In the genomic region with DNA sequence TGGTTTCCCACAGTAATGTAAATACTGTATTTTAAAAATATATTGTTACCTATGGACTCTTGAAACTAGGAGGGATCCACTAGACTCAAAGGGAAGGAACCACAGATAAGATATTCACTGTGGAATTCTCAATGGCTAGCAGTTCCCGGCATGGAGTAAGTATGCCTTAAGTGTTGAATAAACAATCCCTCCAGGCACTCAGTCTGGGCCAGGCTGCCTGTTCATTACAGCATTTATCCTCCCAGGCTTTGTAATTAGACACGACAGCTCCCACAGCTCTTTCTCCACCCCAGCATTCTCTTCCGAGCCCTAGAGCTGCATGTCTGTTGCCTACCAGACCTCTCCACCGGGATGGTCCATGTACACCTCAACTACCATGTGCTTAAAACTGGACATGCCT, we compare ENCODE assay signal across 14 cellular contexts. TPM values are rescaled to one million over a fixed set of nuclear protein-coding genes. Genes with fewer than 3 reads are reported as not detected.
DNase-seq lines count a peak whose midpoint lies in the region; ATAC-seq and TF ChIP-seq lines count a peak whose summit lies in the region.
"Had no signal": no experiment of that assay in that cellular context is flagged by ENCODE, and none has a peak within 500 bp of the region (broad histone marks: within the 10 kb centered on the region; RNA-seq: fewer than 3 reads in every experiment).

No MANE protein-coding gene starts in this region.

- H3K4me1 Mint-ChIP-seq in WTC11 (peaks cover 5% of the 10 kb centered on the region), osteocyte (ENCODE audit: unreplicated experiment) (peaks cover 27% of the 10 kb centered on the region)
- no peaks in the 10 kb centered on the region for H3K4me1 Mint-ChIP-seq in activated CD8-positive, alpha-beta memory T cell treated with anti-CD3 and anti-CD28 coated beads, Interleukin-2, amount 10 ng/mL, durations not matched to agents 7 days and 5 days
- H3K4me1 Mint-ChIP-seq: stimulated activated effector memory CD8-positive, alpha-beta T cell treated with anti-CD3 and anti-CD28 coated beads, Interleukin-12 subunit alpha, Interleukin-12 subunit beta, amount 100 ng/mL, for 72 hours had no signal

- TF ChIP-seq CTCF in WTC11 (IDR thresholded peaks at IDR 0.05) (no peak), osteocyte (IDR thresholded peaks at IDR 0.05) (no peak)

- no peaks in the 10 kb centered on the region; the same call in 1 of the 2 replicates for H3K27me3 ChIP-seq in H7 (ENCODE audit: control insufficient read depth, insufficient read depth, low read length)
- H3K27me3 ChIP-seq: upper lobe of left lung had no signal

- POLR2A ChIA-PET in WTC11 (lab: Charles Lee), result no interaction called here

- H3K4me3 ChIP-seq in H7 (ENCODE audit: insufficient read depth, low read depth, low read length), result no peak overlapping the region
- H3K4me3 ChIP-seq: upper lobe of left lung had no signal

- H3K27me3 Mint-ChIP-seq in WTC11 (ENCODE audit: low read depth) (peaks cover 25% of the 10 kb centered on the region), osteocyte (ENCODE audit: unreplicated experiment) (peaks cover 53% of the 10 kb centered on the region)
- peaks cover 9% of the 10 kb centered on the region for H3K27me3 Mint-ChIP-seq in activated CD8-positive, alpha-beta memory T cell treated with anti-CD3 and anti-CD28 coated beads, Interleukin-2, amount 10 ng/mL, durations not matched to agents 7 days and 5 days

- no peak overlapping the region for H3K27ac Mint-ChIP-seq in WTC11
- peak overlapping the region; percentile 80 for H3K27ac Mint-ChIP-seq in osteocyte (ENCODE audit: unreplicated experiment)
- no peak overlapping the region for H3K27ac Mint-ChIP-seq in activated CD8-positive, alpha-beta memory T cell treated with anti-CD3 and anti-CD28 coated beads, Interleukin-2, amount 10 ng/mL, durations not matched to agents 7 days and 5 days
- H3K27ac Mint-ChIP-seq: stimulated activated effector memory CD8-positive, alpha-beta T cell treated with anti-CD3 and anti-CD28 coated beads, Interleukin-12 subunit alpha, Interleukin-12 subunit beta, amount 100 ng/mL, for 72 hours had no signal

- H3K36me3 ChIP-seq in H7 (replicated peaks; ENCODE audit: control insufficient read depth, insufficient read depth, low read length), result no peaks in the 10 kb centered on the region
- H3K36me3 ChIP-seq: upper lobe of left lung had no signal

- H3K4me3 Mint-ChIP-seq in WTC11 (no peak overlapping the region), osteocyte (ENCODE audit: unreplicated experiment) (no peak overlapping the region)
- H3K4me3 Mint-ChIP-seq in activated CD8-positive, alpha-beta memory T cell treated with anti-CD3 and anti-CD28 coated beads, Interleukin-2, amount 10 ng/mL, durations not matched to agents 7 days and 5 days, result no peak overlapping the region
- H3K4me3 Mint-ChIP-seq: stimulated activated effector memory CD8-positive, alpha-beta T cell treated with anti-CD3 and anti-CD28 coated beads, Interleukin-12 subunit alpha, Interleukin-12 subunit beta, amount 100 ng/mL, for 72 hours had no signal

- CTCF ChIA-PET in WTC11 (lab: Charles Lee), result no interaction called here
- CTCF ChIA-PET in activated CD8-positive, alpha-beta memory T cell treated with anti-CD3 and anti-CD28 coated beads, Interleukin-2, amount 10 ng/mL, durations not matched to agents 7 days and 5 days (lab: Charles Lee), result no interaction called here

- DNase-seq in DMS 273 (lab: John Stamatoyannopoulos, UW; ENCODE audit: unreplicated experiment) (peak; percentile 12), DMS 273 treated with DMSO at 0.1 percent for 48 hours (lab: John Stamatoyannopoulos, UW) (no peak), NCI-H2107 (lab: John Stamatoyannopoulos, UW) (peak; percentile 58), WTC11 (ENCODE audit: low spot score) (no peak), osteocyte (ENCODE audit: extremely low spot score, unreplicated experiment) (no peak), NOMO-1 treated with dmso at 0.1 percent for 144 hours (lab: John Stamatoyannopoulos, UW; ENCODE audit: unreplicated experiment) (no peak), H7 (no peak)
- DNase-seq in activated CD8-positive, alpha-beta memory T cell treated with anti-CD3 and anti-CD28 coated beads, Interleukin-2, amount 10 ng/mL, durations not matched to agents 7 days and 5 days, result no peak
- DNase-seq: activated gamma-delta T cell, C1 segment of cervical spinal cord, mammary epithelial cell, MV-4-11 had no signal

- peaks cover 26% of the 10 kb centered on the region for H3K9me3 Mint-ChIP-seq in WTC11
- H3K9me3 Mint-ChIP-seq in osteocyte (ENCODE audit: unreplicated experiment), result peaks cover 2% of the 10 kb centered on the region
- H3K9me3 Mint-ChIP-seq in activated CD8-positive, alpha-beta memory T cell treated with anti-CD3 and anti-CD28 coated beads, Interleukin-2, amount 10 ng/mL, durations not matched to agents 7 days and 5 days (ENCODE audit: low read depth), result peaks cover 1% of the 10 kb centered on the region

- H3K36me3 Mint-ChIP-seq in WTC11 (peaks cover 8% of the 10 kb centered on the region), osteocyte (ENCODE audit: unreplicated experiment) (no peaks in the 10 kb centered on the region)
- H3K36me3 Mint-ChIP-seq in activated CD8-positive, alpha-beta memory T cell treated with anti-CD3 and anti-CD28 coated beads, Interleukin-2, amount 10 ng/mL, durations not matched to agents 7 days and 5 days, result no peaks in the 10 kb centered on the region
- H3K36me3 Mint-ChIP-seq: stimulated activated effector memory CD8-positive, alpha-beta T cell treated with anti-CD3 and anti-CD28 coated beads, Interleukin-12 subunit alpha, Interleukin-12 subunit beta, amount 100 ng/mL, for 72 hours had no signal

- peak; percentile 95 for ATAC-seq in WTC11
- ATAC-seq in activated CD8-positive, alpha-beta memory T cell treated with anti-CD3 and anti-CD28 coated beads, Interleukin-2, amount 10 ng/mL, durations not matched to agents 7 days and 5 days, result no peak
- ATAC-seq: stimulated activated effector memory CD8-positive, alpha-beta T cell treated with anti-CD3 and anti-CD28 coated beads, Interleukin-12 subunit alpha, Interleukin-12 subunit beta, amount 100 ng/mL, for 72 hours had no signal

TF ChIP-seq in WTC11, 78 proteins besides CTCF, POLR2A, EP300 and RAD21:
- TF ChIP-seq, protein P1, sequence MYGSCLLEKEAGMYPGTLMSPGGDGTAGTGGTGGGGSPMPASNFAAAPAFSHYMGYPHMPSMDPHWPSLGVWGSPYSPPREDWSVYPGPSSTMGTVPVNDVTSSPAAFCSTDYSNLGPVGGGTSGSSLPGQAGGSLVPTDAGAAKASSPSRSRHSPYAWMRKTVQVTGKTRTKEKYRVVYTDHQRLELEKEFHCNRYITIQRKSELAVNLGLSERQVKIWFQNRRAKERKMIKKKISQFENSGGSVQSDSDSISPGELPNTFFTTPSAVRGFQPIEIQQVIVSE (CRISPR knock-in tag; IDR thresholded peaks at IDR 0.05; ENCODE audit: borderline replicate concordance), result no peak
- TF ChIP-seq TEAD1 (CRISPR knock-in tag; IDR thresholded peaks at IDR 0.05) (no peak), NFATC4 (CRISPR knock-in tag; IDR thresholded peaks at IDR 0.05) (no peak), JUN (CRISPR knock-in tag; IDR thresholded peaks at IDR 0.05) (no peak), NFYB (CRISPR knock-in tag; conservative IDR thresholded peaks at IDR 0.05; ENCODE audit: low read depth) (no peak), ZNF416 (CRISPR knock-in tag; IDR thresholded peaks at IDR 0.05) (no peak), TP53 (CRISPR knock-in tag; IDR thresholded peaks at IDR 0.05) (no peak)
- TF ChIP-seq, protein P2, sequence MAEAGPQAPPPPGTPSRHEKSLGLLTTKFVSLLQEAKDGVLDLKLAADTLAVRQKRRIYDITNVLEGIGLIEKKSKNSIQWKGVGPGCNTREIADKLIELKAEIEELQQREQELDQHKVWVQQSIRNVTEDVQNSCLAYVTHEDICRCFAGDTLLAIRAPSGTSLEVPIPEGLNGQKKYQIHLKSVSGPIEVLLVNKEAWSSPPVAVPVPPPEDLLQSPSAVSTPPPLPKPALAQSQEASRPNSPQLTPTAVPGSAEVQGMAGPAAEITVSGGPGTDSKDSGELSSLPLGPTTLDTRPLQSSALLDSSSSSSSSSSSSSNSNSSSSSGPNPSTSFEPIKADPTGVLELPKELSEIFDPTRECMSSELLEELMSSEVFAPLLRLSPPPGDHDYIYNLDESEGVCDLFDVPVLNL (CRISPR knock-in tag; IDR thresholded peaks at IDR 0.05; ENCODE audit: borderline replicate concordance, low read depth), result no peak
- TF ChIP-seq, protein P3, sequence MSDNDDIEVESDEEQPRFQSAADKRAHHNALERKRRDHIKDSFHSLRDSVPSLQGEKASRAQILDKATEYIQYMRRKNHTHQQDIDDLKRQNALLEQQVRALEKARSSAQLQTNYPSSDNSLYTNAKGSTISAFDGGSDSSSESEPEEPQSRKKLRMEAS (CRISPR knock-in tag; IDR thresholded peaks at IDR 0.05), result no peak

RNA-seq across cellular contexts. Expression of gene C14orf132, which starts 22.4 kb away (rescaled TPM):
- total RNA-seq in WTC11 (2021), result 14.1 to 17.6 TPM (median 16.0 TPM) in 3 replicates
- 84.8 and 86.9 TPM in 2 replicates for total RNA-seq in osteocyte
- total RNA-seq in activated CD8-positive, alpha-beta memory T cell treated with anti-CD3 and anti-CD28 coated beads, Interleukin-2, amount 10 ng/mL, durations not matched to agents 7 days and 5 days, result under 1 TPM; 0.20 to 0.33 TPM
- 12.1 and 12.5 TPM in 2 replicates for total RNA-seq in H7 (2014; rRNA removed; shearing (Covaris generic))

Comparison
In these comparisons a context has a peak if more than half of its experiments do, and no peak if none do; other contexts are left out.
1. DNase-seq: peak in DMS 273 (single experiment) and NCI-H2107 (single experiment); none in DMS 273 treated with DMSO at 0.1 percent for 48 hours (single experiment), WTC11 (single experiment), osteocyte (single experiment), activated CD8-positive, alpha-beta memory T cell treated with anti-CD3 and anti-CD28 coated beads, Interleukin-2, amount 10 ng/mL, durations not matched to agents 7 days and 5 days (single experiment), NOMO-1 treated with dmso at 0.1 percent for 144 hours (single experiment) and H7 (single experiment).